ENCODE assay signal across 18 cellular contexts in the genomic region with DNA sequence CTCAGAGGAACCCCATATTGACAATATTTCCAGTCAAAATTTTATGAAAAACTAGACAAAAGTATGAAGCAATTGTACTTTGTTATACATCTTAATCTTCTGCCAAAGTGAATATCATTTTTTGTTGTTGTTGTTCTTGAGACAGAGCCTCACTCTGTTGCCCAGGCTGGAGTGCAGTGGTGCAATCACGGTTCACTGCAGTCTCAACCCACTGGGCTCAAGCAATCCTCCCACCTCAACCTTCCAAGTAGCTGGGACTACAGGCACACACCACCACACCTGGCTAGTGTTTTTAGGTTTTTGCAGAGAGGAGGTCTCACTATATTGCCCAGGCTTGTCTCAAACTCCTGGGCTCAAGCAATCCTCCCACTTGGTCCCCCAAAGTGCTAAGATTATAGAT. TPM values are rescaled to one million over a fixed set of nuclear protein-coding genes. Genes with fewer than 3 reads are reported as not detected.
"Had no signal": no experiment of that assay in that cellular context is flagged by ENCODE, and none has a peak within 500 bp of the region (broad histone marks: within the 10 kb centered on the region; RNA-seq: fewer than 3 reads in every experiment).

No MANE protein-coding gene starts in this region.

RNA-seq across cellular contexts. Expression of a gene that starts 17.3 kb away (rescaled TPM):
- total RNA-seq: activated naive CD4-positive, alpha-beta T cell treated with anti-CD3 and anti-CD28 coated beads for 36 hours; activated naive CD4-positive, alpha-beta T cell treated with anti-CD3 and anti-CD28 coated beads, Interleukin-2, amount 50 U/mL, for 72 hours; activated naive CD8-positive, alpha-beta T cell treated with anti-CD3 and anti-CD28 coated beads for 36 hours; activated naive CD8-positive, alpha-beta T cell treated with anti-CD3 and anti-CD28 coated beads, Interleukin-2, amount 10 ng/mL, durations not matched to agents 7 days and 5 days; activated T-cell treated with anti-CD3 and anti-CD28 coated beads, Interleukin-2, amount 50 U/mL, for 4 hours; activated T-cell treated with anti-CD3 and anti-CD28 coated beads, Interleukin-2, amount 50 U/mL, for 72 hours; activated T-helper 1 cell treated with anti-CD3 and anti-CD28 coated beads, Interleukin-12 subunit alpha, Interleukin-12 subunit beta, Interleukin-2, Interleukin-4 antibody, amounts not matched to agents 30 ng/mL and 10 ng/mL and 1 ng/mL, durations not matched to agents 14 hours and 24 hours and 36 hours; activated T-helper 17 cell treated with anti-CD3 and anti-CD28 coated beads, Interleukin-2, amount 50 U/mL, for 72 hours; activated T-helper 2 cell treated with anti-CD3 and anti-CD28 coated beads, Interferon-gamma antibody, Interleukin-2, Interleukin-4, amounts not matched to agents 10 μg/mL and 5 μg/mL and 100 μg/mL, durations not matched to agents 14 hours and 24 hours and 36 hours; astrocyte; bronchial epithelial cell; cardiac muscle cell; chondrocyte had no signal

RNA-seq across cellular contexts. Expression of a gene that starts 39.6 kb away (rescaled TPM):
- total RNA-seq: ascending aorta, astrocyte, cardiac muscle cell, cerebellum, chondrocyte had no signal

RNA-seq across cellular contexts. Expression of a gene that starts 52.4 kb away (rescaled TPM):
- total RNA-seq: activated naive CD4-positive, alpha-beta T cell treated with anti-CD3 and anti-CD28 coated beads for 36 hours; activated naive CD4-positive, alpha-beta T cell treated with anti-CD3 and anti-CD28 coated beads, Interleukin-2, amount 50 U/mL, for 72 hours; activated naive CD8-positive, alpha-beta T cell treated with anti-CD3 and anti-CD28 coated beads for 36 hours; activated naive CD8-positive, alpha-beta T cell treated with anti-CD3 and anti-CD28 coated beads, Interleukin-2, amount 10 ng/mL, durations not matched to agents 7 days and 5 days; activated T-cell treated with anti-CD3 and anti-CD28 coated beads, Interleukin-2, amount 50 U/mL, for 4 hours; activated T-cell treated with anti-CD3 and anti-CD28 coated beads, Interleukin-2, amount 50 U/mL, for 72 hours; activated T-helper 1 cell treated with anti-CD3 and anti-CD28 coated beads, Interleukin-12 subunit alpha, Interleukin-12 subunit beta, Interleukin-2, Interleukin-4 antibody, amounts not matched to agents 30 ng/mL and 10 ng/mL and 1 ng/mL, durations not matched to agents 14 hours and 24 hours and 36 hours; activated T-helper 17 cell treated with anti-CD3 and anti-CD28 coated beads, Interleukin-2, amount 50 U/mL, for 72 hours; activated T-helper 2 cell treated with anti-CD3 and anti-CD28 coated beads, Interferon-gamma antibody, Interleukin-2, Interleukin-4, amounts not matched to agents 10 μg/mL and 5 μg/mL and 100 μg/mL, durations not matched to agents 14 hours and 24 hours and 36 hours; aorta; ascending aorta; astrocyte; body of pancreas; cardiac muscle cell; cardiac septum; cerebellum; chondrocyte had no signal
